ENCODE assay signal across 8 cellular contexts in genomic region chr17:8326591-8327583, GRCh38. TPM values are rescaled to one million over a fixed set of nuclear protein-coding genes. Genes with fewer than 3 reads are reported as not detected.
A peak's percentile ranks its signal among the peaks of the same experiment; 100 is the strongest.
DNase-seq lines count a peak whose midpoint lies in the region; ATAC-seq and TF ChIP-seq lines count a peak whose summit lies in the region.

No MANE protein-coding gene starts in this region.

- H3K4me3 Mint-ChIP-seq in activated CD8-positive, alpha-beta memory T cell treated with anti-CD3 and anti-CD28 coated beads, Interleukin-2, amount 10 ng/mL, durations not matched to agents 7 days and 5 days, result peak overlapping the region; percentile 56
- peak overlapping the region; percentile 74 for H3K4me3 Mint-ChIP-seq in neural progenitor cell

- peaks cover 25% of the 10 kb centered on the region for H3K27me3 ChIP-seq in foreskin keratinocyte
- peaks cover 33% of the 10 kb centered on the region for H3K27me3 ChIP-seq in neural progenitor cell

- no peak overlapping the region for H3K27ac Mint-ChIP-seq in activated CD8-positive, alpha-beta memory T cell treated with anti-CD3 and anti-CD28 coated beads, Interleukin-2, amount 10 ng/mL, durations not matched to agents 7 days and 5 days
- H3K27ac Mint-ChIP-seq in neural progenitor cell, result no peak overlapping the region

- H2AFZ ChIP-seq in neural progenitor cell (replicated peaks), result peak overlapping the region; percentile 57

- peaks cover 13% of the 10 kb centered on the region for H3K4me1 Mint-ChIP-seq in activated CD8-positive, alpha-beta memory T cell treated with anti-CD3 and anti-CD28 coated beads, Interleukin-2, amount 10 ng/mL, durations not matched to agents 7 days and 5 days
- peaks cover 10% of the 10 kb centered on the region for H3K4me1 Mint-ChIP-seq in neural progenitor cell

- H4K20me1 ChIP-seq in neural progenitor cell (ENCODE audit: low read depth), result no peaks in the 10 kb centered on the region

- H3K36me3 Mint-ChIP-seq in activated CD8-positive, alpha-beta memory T cell treated with anti-CD3 and anti-CD28 coated beads, Interleukin-2, amount 10 ng/mL, durations not matched to agents 7 days and 5 days, result no peaks in the 10 kb centered on the region
- no peaks in the 10 kb centered on the region for H3K36me3 Mint-ChIP-seq in neural progenitor cell

- peak; percentile 72 for DNase-seq in activated CD8-positive, alpha-beta memory T cell treated with anti-CD3 and anti-CD28 coated beads for 24 hours
- DNase-seq in activated CD8-positive, alpha-beta memory T cell treated with anti-CD3 and anti-CD28 coated beads, Interleukin-2, amount 50 U/mL, for 4 hours, result no peak
- peak; percentile 47 for DNase-seq in activated CD8-positive, alpha-beta memory T cell treated with anti-CD3 and anti-CD28 coated beads, Interleukin-2, amount 10 ng/mL, durations not matched to agents 7 days and 5 days
- DNase-seq in foreskin keratinocyte (no peak), neural progenitor cell (ENCODE audit: low spot score) (peak; percentile 66), NCI-H2171 (lab: John Stamatoyannopoulos, UW) (no peak), GF-D8 (lab: John Stamatoyannopoulos, UW) (no peak)

- peak overlapping the region; percentile 47 for H3K4me3 ChIP-seq in neural progenitor cell

- H3K36me3 ChIP-seq in neural progenitor cell, result no peaks in the 10 kb centered on the region

- no peaks in the 10 kb centered on the region for H3K9me3 ChIP-seq in neural progenitor cell (ENCODE audit: low read depth)

- H3K27ac ChIP-seq in foreskin keratinocyte (no peak overlapping the region), neural progenitor cell (no peak overlapping the region)

- H3K4me2 ChIP-seq in neural progenitor cell, result peak overlapping the region; percentile 73

- TF ChIP-seq CTCF in foreskin keratinocyte (conservative IDR thresholded peaks at IDR 0.05), result peak; percentile 10
- no peak for TF ChIP-seq CTCF in neural progenitor cell (IDR thresholded peaks at IDR 0.05)

- H3K4me1 ChIP-seq in foreskin keratinocyte (no peaks in the 10 kb centered on the region), neural progenitor cell (no peaks in the 10 kb centered on the region)

- H3F3A ChIP-seq in neural progenitor cell (ENCODE audit: low read depth), result peaks cover 11% of the 10 kb centered on the region

- peaks cover 40% of the 10 kb centered on the region for H3K27me3 Mint-ChIP-seq in activated CD8-positive, alpha-beta memory T cell treated with anti-CD3 and anti-CD28 coated beads, Interleukin-2, amount 10 ng/mL, durations not matched to agents 7 days and 5 days
- H3K27me3 Mint-ChIP-seq in neural progenitor cell (ENCODE audit: insufficient read depth, low read depth), result peaks cover 13% of the 10 kb centered on the region

- CTCF ChIA-PET in activated CD8-positive, alpha-beta memory T cell treated with anti-CD3 and anti-CD28 coated beads, Interleukin-2, amount 10 ng/mL, durations not matched to agents 7 days and 5 days (lab: Charles Lee), result interaction anchor here (0.6 to 2.8 kb wide), 9 partner anchors 9 to 931 kb away, joined by 3 to 12 read pairs (median 4); partner anchors contain the start of genes ALOXE3 and SLC25A35

- ATAC-seq in activated CD8-positive, alpha-beta memory T cell treated with anti-CD3 and anti-CD28 coated beads, Interleukin-2, amount 10 ng/mL, durations not matched to agents 7 days and 5 days, result peak; percentile 70
- peak; percentile 51 for ATAC-seq in foreskin keratinocyte
- ATAC-seq in GM21786 (IDR thresholded peaks at IDR 0.05; ENCODE audit: unreplicated experiment), result no peak

- no peaks in the 10 kb centered on the region for H3K79me2 ChIP-seq in neural progenitor cell (ENCODE audit: low read depth)

- no peaks in the 10 kb centered on the region for H3K9me3 Mint-ChIP-seq in activated CD8-positive, alpha-beta memory T cell treated with anti-CD3 and anti-CD28 coated beads, Interleukin-2, amount 10 ng/mL, durations not matched to agents 7 days and 5 days (ENCODE audit: low read depth)
- no peaks in the 10 kb centered on the region for H3K9me3 Mint-ChIP-seq in neural progenitor cell

- no peak overlapping the region for H3K9ac ChIP-seq in neural progenitor cell

RNA-seq across cellular contexts. Expression of gene ODF4, which starts 12.8 kb away (rescaled TPM):
- total RNA-seq in activated CD8-positive, alpha-beta memory T cell treated with anti-CD3 and anti-CD28 coated beads, Interleukin-2, amount 10 ng/mL, durations not matched to agents 7 days and 5 days, result not detected
- not detected in 2 replicates for total RNA-seq in foreskin keratinocyte
- not detected in 2 replicates for polyA plus RNA-seq in foreskin keratinocyte
- total RNA-seq in neural progenitor cell (ENCODE audit: low replicate concordance), result not detected in 2 replicates

RNA-seq across cellular contexts. Expression of gene ARHGEF15, which starts 16.8 kb away (rescaled TPM):
- not detected for total RNA-seq in activated CD8-positive, alpha-beta memory T cell treated with anti-CD3 and anti-CD28 coated beads, Interleukin-2, amount 10 ng/mL, durations not matched to agents 7 days and 5 days
- total RNA-seq in foreskin keratinocyte (not detected in 2 replicates), neural progenitor cell (ENCODE audit: low replicate concordance) (0.07 and 0.50 TPM in 2 replicates)
- polyA plus RNA-seq in foreskin keratinocyte, result not detected in 2 replicates

RNA-seq across cellular contexts. Expression of gene SLC25A35, which starts 31.7 kb away (rescaled TPM):
- 10 to 100 TPM; 10.8 to 11.6 TPM for total RNA-seq in activated CD8-positive, alpha-beta memory T cell treated with anti-CD3 and anti-CD28 coated beads, Interleukin-2, amount 10 ng/mL, durations not matched to agents 7 days and 5 days
- total RNA-seq in foreskin keratinocyte, result 1.4 and 1.8 TPM in 2 replicates
- 2.7 and 2.8 TPM in 2 replicates for polyA plus RNA-seq in foreskin keratinocyte
- 0.67 and 1.1 TPM in 2 replicates for total RNA-seq in neural progenitor cell (ENCODE audit: low replicate concordance)

RNA-seq across cellular contexts. Expression of gene RANGRF, which starts 38.4 kb away (rescaled TPM):
- 10 to 100 TPM; 53.8 to 63.6 TPM for total RNA-seq in activated CD8-positive, alpha-beta memory T cell treated with anti-CD3 and anti-CD28 coated beads, Interleukin-2, amount 10 ng/mL, durations not matched to agents 7 days and 5 days
- 20.9 and 30.2 TPM in 2 replicates for total RNA-seq in foreskin keratinocyte
- 61.8 and 67.9 TPM in 2 replicates for polyA plus RNA-seq in foreskin keratinocyte
- 11.9 and 19.9 TPM in 2 replicates for total RNA-seq in neural progenitor cell (ENCODE audit: low replicate concordance)

Comparison
In these comparisons a context has a peak if more than half of its experiments do, and no peak if none do; other contexts are left out.
1. DNase-seq: peak in activated CD8-positive, alpha-beta memory T cell treated with anti-CD3 and anti-CD28 coated beads for 24 hours (single experiment), activated CD8-positive, alpha-beta memory T cell treated with anti-CD3 and anti-CD28 coated beads, Interleukin-2, amount 10 ng/mL, durations not matched to agents 7 days and 5 days (single experiment) and neural progenitor cell (single experiment); none in activated CD8-positive, alpha-beta memory T cell treated with anti-CD3 and anti-CD28 coated beads, Interleukin-2, amount 50 U/mL, for 4 hours (single experiment), foreskin keratinocyte (0 of 2), NCI-H2171 (single experiment) and GF-D8 (single experiment).